In the genomic region with DNA sequence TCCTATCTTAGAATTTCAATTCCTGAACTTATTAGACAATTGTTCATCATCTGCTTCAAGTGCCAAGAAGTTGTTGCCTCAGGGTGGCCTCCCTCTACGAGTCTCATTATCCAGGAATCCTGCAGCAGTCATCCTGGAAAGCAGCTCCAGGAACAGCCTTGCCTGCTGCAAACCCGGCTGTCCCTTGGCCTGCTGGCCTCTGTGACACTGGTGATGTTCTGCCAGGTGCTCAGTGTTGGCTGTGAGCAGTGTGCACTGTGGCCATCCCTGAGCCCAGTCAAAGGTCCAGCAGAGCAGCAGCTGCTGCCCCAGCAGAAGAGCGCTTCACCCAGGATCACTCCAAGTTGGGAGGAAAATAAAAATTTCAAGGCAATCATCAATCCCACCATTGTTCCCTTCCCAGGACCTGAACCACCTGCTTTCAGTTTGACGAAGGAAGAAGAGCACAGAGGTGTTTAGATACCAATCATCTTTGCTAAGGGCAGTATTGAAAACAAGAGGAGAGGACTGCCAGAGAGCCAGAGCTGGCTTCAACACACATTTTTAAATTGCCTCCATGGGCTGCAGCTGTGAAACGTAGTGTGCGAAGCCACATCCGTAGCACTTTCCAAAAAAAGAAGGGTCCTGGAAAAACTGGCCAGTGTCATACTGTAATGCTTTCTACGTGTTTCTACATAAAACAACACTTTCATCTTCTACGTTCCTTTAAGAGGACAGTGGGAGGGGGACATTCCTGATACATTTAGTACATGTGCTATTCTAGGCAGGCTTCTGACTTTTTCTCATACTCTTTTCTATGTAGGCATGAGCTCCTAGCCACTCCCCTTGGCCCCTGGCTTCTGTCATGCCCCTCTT, we compare ENCODE assay signal across 12 cellular contexts. TPM values are rescaled to one million over a fixed set of nuclear protein-coding genes. Genes with fewer than 3 reads are reported as not detected.
DNase-seq lines count a peak whose midpoint lies in the region; ATAC-seq, FAIRE-seq and TF ChIP-seq lines count a peak whose summit lies in the region.
"Had no signal": no experiment of that assay in that cellular context is flagged by ENCODE, and none has a peak within 500 bp of the region (broad histone marks: within the 10 kb centered on the region; RNA-seq: fewer than 3 reads in every experiment).

No MANE protein-coding gene starts in this region.

- DNase-seq in A172 (ENCODE audit: low spot score) (peak; percentile 54), M059J (ENCODE audit: low read depth) (peak; percentile 93), ecto neural progenitor cell (ENCODE audit: low spot score) (peak; percentile 26), mesenchymal stem cell (peak; percentile 47), GM20000 (ENCODE audit: low spot score) (no peak), T-helper 9 cell (no peak), small intestine (no peak)
- DNase-seq: activated CD8-positive, alpha-beta memory T cell treated with anti-CD3 and anti-CD28 coated beads, Interleukin-2, amount 50 U/mL, for 48 hours; central memory CD4-positive, alpha-beta T cell; GDM1; NCI-H1105 had no signal

- no peak overlapping the region for H2BK5ac ChIP-seq in mesenchymal stem cell (ENCODE audit: low read depth, low read length, poor library complexity, severe bottlenecking)

- peak overlapping the region; percentile 6 to 75 for H3K18ac ChIP-seq in mesenchymal stem cell (ENCODE audit: low read depth in 1 of 2, low read length in 2 of 2)

- H3K27me3 ChIP-seq in mesenchymal stem cell (ENCODE audit: control insufficient read depth in 1 of 2, insufficient read depth in 1 of 2, low read length in 2 of 2), result no peaks in the 10 kb centered on the region
- no peaks in the 10 kb centered on the region for H3K27me3 ChIP-seq in small intestine (ENCODE audit: control insufficient read depth in 2 of 2, insufficient read depth in 2 of 2, low read length in 2 of 2)

- WGBS in mesenchymal stem cell, result 65% methylated on average over 9 of the region's 9 CpGs
- 66 to 78% (median 78%) methylated on average over 9 of the region's 9 CpGs for WGBS in small intestine, 3 donors

- H2BK120ac ChIP-seq in mesenchymal stem cell (ENCODE audit: low read depth, low read length), result no peak overlapping the region

- H4K8ac ChIP-seq in mesenchymal stem cell (ENCODE audit: low read length), result peak overlapping the region; percentile 24

- H4K91ac ChIP-seq in mesenchymal stem cell (ENCODE audit: low read length), result no peak overlapping the region

- H2AFZ ChIP-seq in mesenchymal stem cell (ENCODE audit: low read depth, low read length), result peak overlapping the region; percentile 68

- H2BK15ac ChIP-seq in mesenchymal stem cell (ENCODE audit: low read depth, poor library complexity, severe bottlenecking), result no peak overlapping the region

- no peaks in the 10 kb centered on the region for H3K9me3 ChIP-seq in mesenchymal stem cell (ENCODE audit: control insufficient read depth, low read length)
- no peaks in the 10 kb centered on the region for H3K9me3 ChIP-seq in small intestine (ENCODE audit: control insufficient read depth, low read depth)

- H3K4me2 ChIP-seq in mesenchymal stem cell (ENCODE audit: low read length, poor library complexity, severe bottlenecking), result no peak overlapping the region

- peak overlapping the region; percentile 17 for H3K9ac ChIP-seq in mesenchymal stem cell (ENCODE audit: low read length)

- H3K36me3 ChIP-seq in mesenchymal stem cell (ENCODE audit: control insufficient read depth in 1 of 2, insufficient read depth in 2 of 2, low read depth in 1 of 2, low read length in 2 of 2) (no peaks in the 10 kb centered on the region), small intestine (ENCODE audit: control insufficient read depth in 2 of 2, insufficient read depth in 2 of 2, low read length in 2 of 2) (no peaks in the 10 kb centered on the region)

- H2BK12ac ChIP-seq in mesenchymal stem cell (ENCODE audit: low read length in 2 of 2), result peak overlapping the region in 1 of 2 experiments; percentile 80

- no peaks in the 10 kb centered on the region for H3K79me1 ChIP-seq in mesenchymal stem cell (replicated peaks; ENCODE audit: low read length, poor library complexity, severe bottlenecking)

- peak overlapping the region in 1 of 2 experiments; percentile 42 for H3K14ac ChIP-seq in mesenchymal stem cell (ENCODE audit: low read length in 2 of 2)

- no peak overlapping the region for H3K4me3 ChIP-seq in mesenchymal stem cell (ENCODE audit: insufficient read depth in 1 of 2, low read depth in 1 of 2, low read length in 2 of 2)
- H3K4me3 ChIP-seq in small intestine (ENCODE audit: low read depth in 1 of 2, low read length in 2 of 2), result no peak overlapping the region

- H2AK5ac ChIP-seq in mesenchymal stem cell (ENCODE audit: low read length, severe bottlenecking), result no peak overlapping the region

- H3K23ac ChIP-seq in mesenchymal stem cell (ENCODE audit: low read length in 2 of 2), result no peak overlapping the region

- H3K4me1 ChIP-seq in mesenchymal stem cell (ENCODE audit: control insufficient read depth, insufficient read depth, low read depth, low read length), result peaks cover 9% of the 10 kb centered on the region
- no peaks in the 10 kb centered on the region for H3K4me1 ChIP-seq in small intestine (ENCODE audit: control insufficient read depth in 2 of 2, insufficient read depth in 1 of 2, low read depth in 1 of 2, low read length in 1 of 2)

- no peak for ATAC-seq in GM21381 (IDR thresholded peaks at IDR 0.05; ENCODE audit: unreplicated experiment)

- H3K27ac ChIP-seq in mesenchymal stem cell (ENCODE audit: low read length, poor library complexity, severe bottlenecking), result no peak overlapping the region
- no peak overlapping the region for H3K27ac ChIP-seq in small intestine (ENCODE audit: low read depth in 1 of 2, low read length in 1 of 2)

- no peak for TF ChIP-seq CTCF in GM20000 (IDR thresholded peaks at IDR 0.05; ENCODE audit: extremely low read depth, missing control alignments)

- H3K4ac ChIP-seq in mesenchymal stem cell (ENCODE audit: low read depth in 1 of 2, low read length in 2 of 2), result no peak overlapping the region

- no peak for FAIRE-seq in small intestine (lab: Jason Lieb, UNC)

RNA-seq across cellular contexts. Expression of gene FAM50B, which starts 7.2 kb away (rescaled TPM):
- 5.0 and 5.8 TPM in 2 replicates for total RNA-seq in A172 (2014; rRNA removed; shearing (Covaris generic))
- 1.0 and 1.2 TPM in 2 replicates for total RNA-seq in M059J (2014; rRNA removed; shearing (Covaris generic))
- 2.1 TPM for polyA plus RNA-seq in mesenchymal stem cell (2013, experiment 1 of 2)
- 2.1 TPM for polyA plus RNA-seq in mesenchymal stem cell (2013, experiment 2 of 2)
- polyA plus RNA-seq in small intestine, result 10 to 100 TPM; 10.3 to 13.0 (median 11.9) TPM

Comparison
In these comparisons a context has a peak if more than half of its experiments do, and no peak if none do; other contexts are left out.
1. DNase-seq: peak in A172 (single experiment), M059J (single experiment), ecto neural progenitor cell (single experiment) and mesenchymal stem cell (single experiment); none in GM20000 (single experiment), T-helper 9 cell (single experiment) and small intestine (single experiment).